Comparison of ENCODE assay signal across 11 cellular contexts in genomic region chr10:23826399-23826798, GRCh38.
DNase-seq lines count a peak whose midpoint lies in the region; ATAC-seq and TF ChIP-seq lines count a peak whose summit lies in the region.
"Had no signal": no experiment of that assay in that cellular context is flagged by ENCODE, and none has a peak within 500 bp of the region (broad histone marks: within the 10 kb centered on the region; RNA-seq: fewer than 3 reads in every experiment).

No MANE protein-coding gene starts in this region.

- ATAC-seq in GM21528 (IDR thresholded peaks at IDR 0.05; ENCODE audit: low FRiP score, unreplicated experiment) (no peak), HG03045 (IDR thresholded peaks at IDR 0.05; ENCODE audit: unreplicated experiment) (no peak)

- no peak for TF ChIP-seq CTCF in VCaP (conservative IDR thresholded peaks at IDR 0.05)
- TF ChIP-seq CTCF in esophagus muscularis mucosa (IDR thresholded peaks at IDR 0.05): no peak

- WGBS in esophagus muscularis mucosa: 48% methylated on average over 9 of the region's 9 CpGs

- TF ChIP-seq POLR2A in esophagus muscularis mucosa (IDR thresholded peaks at IDR 0.05; ENCODE audit: low read depth): no peak

- no peaks in the 10 kb centered on the region for H3K36me3 ChIP-seq in esophagus muscularis mucosa
- H3K36me3 ChIP-seq: stomach had no signal

- H3K4me1 ChIP-seq in esophagus muscularis mucosa: no peaks in the 10 kb centered on the region

- H3K27ac ChIP-seq in VCaP (peak overlapping the region; percentile 96), esophagus muscularis mucosa (replicated peaks in 1 of 4) (no peak overlapping the region)
- H3K27ac ChIP-seq: stomach had no signal

- H3K9me3 ChIP-seq in esophagus muscularis mucosa: no peaks in the 10 kb centered on the region
- H3K9me3 ChIP-seq: stomach had no signal

- intact Hi-C loops in esophagus muscularis mucosa (cut with DNase I): no loop called here

- DNase-seq in EH (ENCODE audit: low read depth): peak; percentile 2
- DNase-seq in HuH-7.5 (ENCODE audit: low spot score): peak; percentile 6
- peak; percentile 45 for DNase-seq in kidney tubule cell (ENCODE audit: low spot score)
- DNase-seq in effector CD8-positive, alpha-beta T cell (lab: John Stamatoyannopoulos, UW): no peak
- no peak for DNase-seq in esophagus muscularis mucosa (ENCODE audit: extremely low spot score)
- DNase-seq: NCI-H187; stimulated activated CD4-positive, alpha-beta T cell treated with anti-CD3 and anti-CD28 coated beads, Interleukin-12 subunit alpha, Interleukin-12 subunit beta, amount 100 ng/mL, for 4 hours; stomach had no signal

- no peak overlapping the region for H3K4me3 ChIP-seq in esophagus muscularis mucosa
- H3K4me3 ChIP-seq: stomach had no signal

- H3K27me3 ChIP-seq in esophagus muscularis mucosa: no peaks in the 10 kb centered on the region
- H3K27me3 ChIP-seq: stomach had no signal

- TF ChIP-seq EP300 in esophagus muscularis mucosa (IDR thresholded peaks at IDR 0.05): no peak

Comparison
In these comparisons a context has a peak if more than half of its experiments do, and no peak if none do; other contexts are left out.
1. DNase-seq: peak in EH (single experiment), HuH-7.5 (single experiment) and kidney tubule cell (single experiment); none in effector CD8-positive, alpha-beta T cell (single experiment) and esophagus muscularis mucosa (single experiment).